35 cellular contexts compared by ENCODE assay signal in genomic region chr14:106620368-106620767, GRCh38.
"Had no signal": no experiment of that assay in that cellular context is flagged by ENCODE, and none has a peak within 500 bp of the region (broad histone marks: within the 10 kb centered on the region; RNA-seq: fewer than 3 reads in every experiment).

No MANE protein-coding gene starts in this region.

- H3K4me1 ChIP-seq: adrenal gland, body of pancreas, breast epithelium had no signal

- H3K27ac Mint-ChIP-seq: activated B cell treated with CpG ODN at 0.5 μM for 24 hours; activated CD4-positive, alpha-beta memory T cell treated with anti-CD3 and anti-CD28 coated beads for 36 hours; activated CD4-positive, alpha-beta T cell treated with anti-CD3 and anti-CD28 coated beads, Interleukin-2, amount 10 ng/mL, durations not matched to agents 24 days and 14 days; activated CD8-positive, alpha-beta T cell treated with anti-CD3 and anti-CD28 coated beads for 36 hours; activated naive CD4-positive, alpha-beta T cell treated with anti-CD3 and anti-CD28 coated beads for 36 hours; activated naive CD4-positive, alpha-beta T cell treated with anti-CD3 and anti-CD28 coated beads, Interleukin-2, amount 50 U/mL, for 72 hours; activated naive CD8-positive, alpha-beta T cell treated with anti-CD3 and anti-CD28 coated beads for 36 hours; activated T-helper 1 cell treated with anti-CD3 and anti-CD28 coated beads, Interleukin-12 subunit alpha, Interleukin-12 subunit beta, Interleukin-2, Interleukin-4 antibody, amounts not matched to agents 30 ng/mL and 10 ng/mL and 1 ng/mL, durations not matched to agents 14 hours and 24 hours and 36 hours; activated T-helper 17 cell treated with anti-CD3 and anti-CD28 coated beads, Interleukin-2, amount 50 U/mL, for 72 hours; T-helper 1 cell treated with Interleukin-12 subunit alpha and Interleukin-12 subunit beta and Interleukin-4 antibody, amounts not matched to agents 30 μg/mL and 1 μg/mL, for 36 hours; T-helper 2 cell treated with Interferon-gamma antibody and Interleukin-4, amounts not matched to agents 5 μg/mL and 100 μg/mL, for 36 hours had no signal

- FAIRE-seq: astrocyte, TTC549 had no signal

- H3K4me3 ChIP-seq: adrenal gland, body of pancreas, breast epithelium had no signal

- H3K4me3 Mint-ChIP-seq: activated B cell treated with CpG ODN at 0.5 μM for 24 hours; activated CD4-positive, alpha-beta memory T cell treated with anti-CD3 and anti-CD28 coated beads for 36 hours; activated CD4-positive, alpha-beta T cell treated with anti-CD3 and anti-CD28 coated beads, Interleukin-2, amount 10 ng/mL, durations not matched to agents 24 days and 14 days; activated CD8-positive, alpha-beta T cell treated with anti-CD3 and anti-CD28 coated beads for 36 hours; activated naive CD4-positive, alpha-beta T cell treated with anti-CD3 and anti-CD28 coated beads for 36 hours; activated naive CD8-positive, alpha-beta T cell treated with anti-CD3 and anti-CD28 coated beads for 36 hours; activated T-cell treated with anti-CD3 and anti-CD28 coated beads, Interleukin-2, amount 50 U/mL, for 4 hours; activated T-cell treated with anti-CD3 and anti-CD28 coated beads, Interleukin-2, amount 50 U/mL, for 72 hours; activated T-helper 1 cell treated with anti-CD3 and anti-CD28 coated beads, Interleukin-12 subunit alpha, Interleukin-12 subunit beta, Interleukin-2, Interleukin-4 antibody, amounts not matched to agents 30 ng/mL and 10 ng/mL and 1 ng/mL, durations not matched to agents 14 hours and 24 hours and 36 hours; activated T-helper 17 cell treated with anti-CD3 and anti-CD28 coated beads, Interleukin-2, amount 50 U/mL, for 72 hours; T-helper 1 cell treated with Interleukin-12 subunit alpha and Interleukin-12 subunit beta and Interleukin-4 antibody, amounts not matched to agents 30 μg/mL and 1 μg/mL, for 36 hours; T-helper 2 cell treated with Interferon-gamma antibody and Interleukin-4, amounts not matched to agents 5 μg/mL and 100 μg/mL, for 36 hours had no signal

- H3K27me3 ChIP-seq: adrenal gland, body of pancreas, brain microvascular endothelial cell had no signal

- H3K27ac ChIP-seq: adrenal gland, body of pancreas, brain microvascular endothelial cell, breast epithelium had no signal

- H3K4me1 Mint-ChIP-seq: activated B cell treated with CpG ODN at 0.5 μM for 24 hours; activated T-helper 17 cell treated with anti-CD3 and anti-CD28 coated beads, Interleukin-2, amount 50 U/mL, for 72 hours had no signal

- ATAC-seq: activated CD8-positive, alpha-beta T cell treated with anti-CD3 and anti-CD28 coated beads for 36 hours; activated naive CD4-positive, alpha-beta T cell treated with anti-CD3 and anti-CD28 coated beads, Interleukin-2, amount 50 U/mL, for 72 hours; activated T-cell treated with anti-CD3 and anti-CD28 coated beads, Interleukin-2, amount 50 U/mL, for 4 hours; activated T-cell treated with anti-CD3 and anti-CD28 coated beads, Interleukin-2, amount 50 U/mL, for 72 hours; activated T-helper 17 cell treated with anti-CD3 and anti-CD28 coated beads, Interleukin-2, amount 50 U/mL, for 72 hours; body of pancreas had no signal

- H3K36me3 ChIP-seq: adrenal gland, brain microvascular endothelial cell, breast epithelium had no signal

- DNase-seq: activated B cell treated with CpG ODN at 0.5 μM for 24 hours; activated CD4-positive, alpha-beta memory T cell treated with anti-CD3 and anti-CD28 coated beads for 36 hours; activated CD4-positive, alpha-beta T cell treated with anti-CD3 and anti-CD28 coated beads for 4 hours; activated CD4-positive, alpha-beta T cell treated with anti-CD3 and anti-CD28 coated beads, Interleukin-2, amount 10 ng/mL, durations not matched to agents 24 days and 14 days; activated CD4-positive, alpha-beta T cell treated with anti-CD3 and anti-CD28 coated beads, Interleukin-2, amount 50 U/mL, for 1 hour; activated CD4-positive, alpha-beta T cell treated with anti-CD3 and anti-CD28 coated beads, Interleukin-2, amount 50 U/mL, for 4 hours; activated CD4-positive, CD25-positive, alpha-beta regulatory T cell treated with anti-CD3 and anti-CD28 coated beads, Interleukin-2, amount 50 U/mL, for 72 hours; activated CD8-positive, alpha-beta memory T cell treated with anti-CD3 and anti-CD28 coated beads, Interleukin-2, amount 50 U/mL, for 4 hours; activated CD8-positive, alpha-beta T cell treated with anti-CD3 and anti-CD28 coated beads for 36 hours; activated effector memory CD4-positive, alpha-beta T cell treated with anti-CD3 and anti-CD28 coated beads, Interleukin-2, amount 50 U/mL, for 16 hours; activated gamma-delta T cell treated with Interleukin-2 at 50 U/mL for 16 hours; activated naive CD4-positive, alpha-beta T cell; activated naive CD4-positive, alpha-beta T cell treated with anti-CD3 and anti-CD28 coated beads for 36 hours; activated naive CD4-positive, alpha-beta T cell treated with anti-CD3 and anti-CD28 coated beads, Interleukin-2, amount 50 U/mL, for 16 hours; activated naive CD8-positive, alpha-beta T cell treated with anti-CD3 and anti-CD28 coated beads for 36 hours; activated T-cell treated with anti-CD3 and anti-CD28 coated beads for 4 hours; activated T-cell treated with anti-CD3 and anti-CD28 coated beads, Interleukin-2, amount 50 U/mL, for 1 hour; activated T-cell treated with anti-CD3 and anti-CD28 coated beads, Interleukin-2, amount 50 U/mL, for 4 hours; activated T-cell treated with anti-CD3 and anti-CD28 coated beads, Interleukin-2, amount 50 U/mL, for 72 hours; adrenal gland; amniotic stem cell; aorta; body of pancreas; brain microvascular endothelial cell; central memory CD4-positive, alpha-beta T cell; T-helper 2 cell; T-helper 9 cell had no signal

- H3K9me3 ChIP-seq: adrenal gland, body of pancreas, breast epithelium had no signal

- H3K9me3 Mint-ChIP-seq: activated B cell treated with CpG ODN at 0.5 μM for 24 hours; activated CD4-positive, alpha-beta memory T cell treated with anti-CD3 and anti-CD28 coated beads for 36 hours; activated CD4-positive, alpha-beta T cell treated with anti-CD3 and anti-CD28 coated beads, Interleukin-2, amount 10 ng/mL, durations not matched to agents 24 days and 14 days; activated CD8-positive, alpha-beta T cell treated with anti-CD3 and anti-CD28 coated beads for 36 hours; activated naive CD4-positive, alpha-beta T cell treated with anti-CD3 and anti-CD28 coated beads for 36 hours; activated naive CD4-positive, alpha-beta T cell treated with anti-CD3 and anti-CD28 coated beads, Interleukin-2, amount 50 U/mL, for 72 hours; activated naive CD8-positive, alpha-beta T cell treated with anti-CD3 and anti-CD28 coated beads for 36 hours; activated T-cell treated with anti-CD3 and anti-CD28 coated beads, Interleukin-2, amount 50 U/mL, for 4 hours; activated T-cell treated with anti-CD3 and anti-CD28 coated beads, Interleukin-2, amount 50 U/mL, for 72 hours; activated T-helper 1 cell treated with anti-CD3 and anti-CD28 coated beads, Interleukin-12 subunit alpha, Interleukin-12 subunit beta, Interleukin-2, Interleukin-4 antibody, amounts not matched to agents 30 ng/mL and 10 ng/mL and 1 ng/mL, durations not matched to agents 14 hours and 24 hours and 36 hours; activated T-helper 17 cell treated with anti-CD3 and anti-CD28 coated beads, Interleukin-2, amount 50 U/mL, for 72 hours; T-helper 1 cell treated with Interleukin-12 subunit alpha and Interleukin-12 subunit beta and Interleukin-4 antibody, amounts not matched to agents 30 μg/mL and 1 μg/mL, for 36 hours; T-helper 2 cell treated with Interferon-gamma antibody and Interleukin-4, amounts not matched to agents 5 μg/mL and 100 μg/mL, for 36 hours had no signal

- H3K36me3 Mint-ChIP-seq: activated CD4-positive, alpha-beta memory T cell treated with anti-CD3 and anti-CD28 coated beads for 36 hours; activated naive CD4-positive, alpha-beta T cell treated with anti-CD3 and anti-CD28 coated beads, Interleukin-2, amount 50 U/mL, for 72 hours; activated naive CD8-positive, alpha-beta T cell treated with anti-CD3 and anti-CD28 coated beads for 36 hours had no signal
